ENCODE assay signal across 1 cellular context in genomic region chr5:61407706-61408105, GRCh38.
TF ChIP-seq lines count a peak whose summit lies in the region.

No MANE protein-coding gene starts in this region.

TF ChIP-seq in GM23338, 12 proteins besides CTCF, POLR2A, EP300 and RAD21 (continued from another document):
- no peak for TF ChIP-seq ZNF462 (CRISPR knock-in tag; IDR thresholded peaks at IDR 0.05)
- TF ChIP-seq NANOG (IDR thresholded peaks at IDR 0.05; ENCODE audit: borderline replicate concordance), result no peak
- no peak for TF ChIP-seq JUNB (IDR thresholded peaks at IDR 0.05; ENCODE audit: unreplicated experiment)
- TF ChIP-seq EZH2phosphoT487 (IDR thresholded peaks at IDR 0.05; ENCODE audit: unreplicated experiment), result no peak
